Comparison of ENCODE assay signal across 8 cellular contexts in the genomic region with DNA sequence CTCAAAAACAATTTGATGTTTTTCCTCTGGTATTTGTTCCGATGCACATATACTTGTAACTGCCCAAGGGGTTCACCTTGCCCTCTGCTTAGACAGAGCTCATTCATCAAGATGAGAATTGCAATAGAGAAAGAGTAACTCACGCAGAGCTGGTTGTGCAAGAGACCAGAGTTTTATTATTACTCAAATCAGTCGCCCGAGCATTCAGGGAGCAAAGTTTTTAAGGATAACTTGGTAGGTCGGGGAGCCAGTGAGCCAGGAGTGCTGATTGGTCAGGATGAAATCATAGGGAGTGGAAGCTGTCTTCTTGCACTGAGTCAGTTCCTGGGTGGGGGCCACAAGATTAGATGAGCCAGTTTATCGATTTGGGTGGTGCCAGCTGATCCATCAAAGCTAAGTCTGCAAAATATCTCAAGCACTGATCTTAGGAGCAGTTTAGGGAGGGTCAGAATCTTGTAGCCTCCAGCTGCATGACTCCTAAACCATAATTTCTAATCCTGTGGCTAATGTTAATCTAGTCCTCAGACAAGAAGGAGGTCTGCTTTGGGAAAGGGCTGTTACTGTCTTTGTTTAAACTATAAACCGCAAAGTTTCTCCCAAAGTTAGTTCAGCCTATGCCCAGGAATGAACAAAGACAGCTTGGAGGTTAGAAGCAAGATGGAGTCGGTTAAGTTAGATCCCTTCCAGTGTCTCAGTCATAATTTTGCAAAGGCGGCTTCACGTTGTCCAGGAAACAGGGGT.
DNase-seq lines count a peak whose midpoint lies in the region; TF ChIP-seq lines count a peak whose summit lies in the region.
"Not testable (repeated sequence)": the region's sequence is repeated elsewhere in the genome, so short reads cannot be mapped to it uniquely, and the experiment has no call there.

No MANE protein-coding gene starts in this region.

- BruUV-seq in PC-9 (replicated peaks; lab: Mats Ljungman, UMichigan) = not testable (repeated sequence)

- H3K79me2 ChIP-seq in ACC112 (ENCODE audit: control insufficient read depth, insufficient read depth, low read length, unreplicated experiment); PC-9 (ENCODE audit: low read depth): not testable (repeated sequence)

- CTCF ChIA-PET in PC-9 (lab: Charles Lee) = interaction anchor here (0.6 kb wide), 1 partner anchor 397 kb away, joined by 3 read pairs; no protein-coding TSS in a partner anchor

- H3K27ac ChIP-seq in ACC112 (ENCODE audit: low read depth, low read length) (peak overlapping the region; percentile 94), PC-9 (peak overlapping the region; percentile 92)

- TF ChIP-seq CTCF in PC-9 (conservative IDR thresholded peaks at IDR 0.05) = not testable (repeated sequence)

- POLR2A ChIA-PET in PC-9 (lab: Charles Lee; ENCODE audit: unreplicated experiment) = interaction anchor here (0.6 kb wide), 1 partner anchor 116 kb away, joined by 12 read pairs; no protein-coding TSS in a partner anchor

- H3K4me1 ChIP-seq in ACC112 (ENCODE audit: control insufficient read depth, insufficient read depth, low read length, unreplicated experiment) (peaks cover 64% of the 10 kb centered on the region), PC-9 (replicated peaks; ENCODE audit: insufficient read depth) (peaks cover 44% of the 10 kb centered on the region)

- peak overlapping the region; percentile 52; the same call in 1 of the 2 replicates for H3K4me2 ChIP-seq in PC-9

- H3K4me3 ChIP-seq in ACC112 (ENCODE audit: low read depth, low read length); PC-9; skeletal muscle cell (ENCODE audit: low read depth, low read length): not testable (repeated sequence)

- not testable (repeated sequence) for H3K27me3 ChIP-seq in ACC112 (ENCODE audit: insufficient read depth, low read length); PC-9 (ENCODE audit: insufficient read depth, low read depth)

- H2AFZ ChIP-seq in ACC112 (ENCODE audit: low read length, unreplicated experiment); PC-9: not testable (repeated sequence)

- H3F3A ChIP-seq in PC-9 (ENCODE audit: insufficient read depth, low read depth) = peaks cover 42% of the 10 kb centered on the region

- intact Hi-C loops in PC-9 (cut with micrococcal nuclease; ENCODE audit: unreplicated experiment) = not testable (repeated sequence)

- H3K9me2 ChIP-seq in PC-9 (ENCODE audit: insufficient read depth) = not testable (repeated sequence)

- H3K36me3 ChIP-seq in ACC112 (ENCODE audit: insufficient read depth, low read length); PC-9 (ENCODE audit: low read depth): not testable (repeated sequence)

- not testable (repeated sequence) for H4K20me1 ChIP-seq in PC-9 (ENCODE audit: insufficient read depth)

- not testable (repeated sequence) for H3K9me3 ChIP-seq in PC-9 (ENCODE audit: insufficient read depth, low read depth)

- DNase-seq in GM03348 (ENCODE audit: low spot score) (peak; percentile 44), LHCN-M2 (ENCODE audit: low read depth) (peak; percentile 21), PC-9 (peak in 1 of 2 experiments; percentile 61), amniotic epithelial cell (ENCODE audit: low read depth) (peak; percentile 97), fibroblast of gingiva (ENCODE audit: low read depth) (peak; percentile 82), kidney tubule cell (ENCODE audit: low spot score) (peak; percentile 42), skeletal muscle cell (ENCODE audit: low read depth) (peak; percentile 88)
